ENCODE assay signal across 11 cellular contexts in genomic region chr3:169604568-169604967, GRCh38. TPM values are rescaled to one million over a fixed set of nuclear protein-coding genes. Genes with fewer than 3 reads are reported as not detected.
DNase-seq lines count a peak whose midpoint lies in the region; ATAC-seq and TF ChIP-seq lines count a peak whose summit lies in the region.
"Had no signal": no experiment of that assay in that cellular context is flagged by ENCODE, and none has a peak within 500 bp of the region (broad histone marks: within the 10 kb centered on the region; RNA-seq: fewer than 3 reads in every experiment).

No MANE protein-coding gene starts in this region.

- TF ChIP-seq CTCF in BJ (IDR thresholded peaks at IDR 0.05; ENCODE audit: insufficient read depth, low read depth, low read length): peak; percentile 31
- peak; percentile 34; the same call in 1 of the 2 replicates for TF ChIP-seq CTCF in PC-9 (conservative IDR thresholded peaks at IDR 0.05)
- TF ChIP-seq CTCF in foreskin fibroblast (IDR thresholded peaks at IDR 0.05; ENCODE audit: low read depth, low read length): peak; percentile 5

- no peaks in the 10 kb centered on the region for H3K79me2 ChIP-seq in PC-9 (ENCODE audit: low read depth)

- H3K9me3 ChIP-seq in PC-9 (ENCODE audit: insufficient read depth, low read depth): no peaks in the 10 kb centered on the region
- H3K9me3 ChIP-seq: esophagus squamous epithelium had no signal

- ATAC-seq in GM18868 (IDR thresholded peaks at IDR 0.05; ENCODE audit: unreplicated experiment): peak; percentile 28
- no peak for ATAC-seq in HG03457 (IDR thresholded peaks at IDR 0.05; ENCODE audit: unreplicated experiment)
- ATAC-seq in GM21737 (IDR thresholded peaks at IDR 0.05; ENCODE audit: unreplicated experiment): no peak
- ATAC-seq in Right ventricle myocardium inferior: no peak

- H3K27me3 ChIP-seq in BJ (ENCODE audit: control insufficient read depth, insufficient read depth, low read length) (no peaks in the 10 kb centered on the region), PC-9 (ENCODE audit: insufficient read depth, low read depth) (no peaks in the 10 kb centered on the region)
- H3K27me3 ChIP-seq: esophagus squamous epithelium had no signal

- CTCF ChIA-PET in BJ (lab: Yijun Ruan, JAX) (interaction anchor here (0.6 to 1.1 kb wide), 3 partner anchors 9 to 27 kb away, joined by 3 read pairs; no protein-coding TSS in a partner anchor), PC-9 (lab: Charles Lee) (interaction anchor here (1.5 kb wide), 1 partner anchor 64 kb away, joined by 3 read pairs; no protein-coding TSS in a partner anchor)

- H3K4me3 ChIP-seq in BJ (ENCODE audit: low read depth, low read length): no peak overlapping the region
- no peak overlapping the region for H3K4me3 ChIP-seq in PC-9
- no peak overlapping the region for H3K4me3 ChIP-seq in foreskin fibroblast (ENCODE audit: low read depth in 1 of 2, low read length in 2 of 2)
- H3K4me3 ChIP-seq: esophagus squamous epithelium had no signal

- no TSS peak for BruUV-seq in PC-9 (replicated peaks; lab: Mats Ljungman, UMichigan)

- H2AFZ ChIP-seq in PC-9: no peak overlapping the region

- no peak overlapping the region for H3K27ac ChIP-seq in PC-9
- H3K27ac ChIP-seq: esophagus squamous epithelium had no signal

- H3F3A ChIP-seq in PC-9 (ENCODE audit: insufficient read depth, low read depth): no peaks in the 10 kb centered on the region

- no peak for DNase-seq in BJ (ENCODE audit: low read depth)
- no peak for DNase-seq in PC-9
- peak in 1 of 2 donors; percentile 4 for DNase-seq in foreskin fibroblast
- DNase-seq in Right ventricle myocardium inferior (ENCODE audit: missing footprints): no peak
- DNase-seq in NCI-H1048 (lab: John Stamatoyannopoulos, UW): no peak
- DNase-seq: central memory CD4-positive, alpha-beta T cell; esophagus squamous epithelium; stimulated activated naive CD4-positive, alpha-beta T cell treated with Interleukin-2 at 50 U/mL for 16 hours had no signal

- H3K36me3 ChIP-seq in BJ (ENCODE audit: control insufficient read depth, insufficient read depth, low read length): no peaks in the 10 kb centered on the region
- no peaks in the 10 kb centered on the region for H3K36me3 ChIP-seq in PC-9 (ENCODE audit: low read depth)
- H3K36me3 ChIP-seq: esophagus squamous epithelium had no signal

- POLR2A ChIA-PET in BJ (lab: Charles Lee) (no interaction called here), PC-9 (lab: Charles Lee; ENCODE audit: unreplicated experiment) (interaction anchor here (0.6 kb wide), 3 partner anchors 11 to 167 kb away, joined by 5 to 6 read pairs (median 6); no protein-coding TSS in a partner anchor)

- no peaks in the 10 kb centered on the region for H3K9me2 ChIP-seq in PC-9 (ENCODE audit: insufficient read depth)

- peaks cover 15% of the 10 kb centered on the region for H3K4me1 ChIP-seq in PC-9 (replicated peaks; ENCODE audit: insufficient read depth)

- H3K4me2 ChIP-seq in PC-9: no peak overlapping the region

- H4K20me1 ChIP-seq in PC-9 (ENCODE audit: insufficient read depth): no peaks in the 10 kb centered on the region

- intact Hi-C loops in PC-9 (cut with micrococcal nuclease; ENCODE audit: unreplicated experiment) (no loop called here), Right ventricle myocardium inferior (cut with DNase I) (no loop called here)

RNA-seq across cellular contexts. Expression of gene MECOM, which starts 58.9 kb away (rescaled TPM):
- polyA plus RNA-seq in BJ (2011; rRNA removed): 4.2 and 5.3 TPM in 2 replicates
- polyA minus RNA-seq in BJ (2011; rRNA and poly(A)+ RNA removed): 14.0 and 15.1 TPM in 2 replicates
- 27.3 and 38.7 TPM in 2 replicates for total RNA-seq in PC-9 (2021)
- 20.0 TPM for total RNA-seq in Right ventricle myocardium inferior
